In the genomic region with DNA sequence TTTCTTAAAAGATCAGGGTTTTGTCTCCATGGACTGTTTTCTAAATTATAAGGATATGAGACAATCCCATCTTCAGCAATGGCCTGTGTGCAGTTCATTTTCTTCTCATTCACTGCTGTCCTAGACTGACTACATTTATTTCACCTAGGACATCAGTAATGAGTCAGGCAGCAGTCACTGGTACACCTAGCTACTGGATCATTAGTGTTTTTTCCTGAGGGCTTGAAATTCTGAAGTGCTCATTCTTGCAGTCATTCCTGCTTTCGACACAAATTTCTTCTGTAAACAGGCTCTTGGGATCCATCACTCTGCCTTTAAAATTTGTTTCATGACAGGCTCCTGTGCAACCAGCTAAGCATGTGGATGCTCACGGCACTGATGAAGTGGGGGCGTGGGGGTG, we compare ENCODE assay signal across 1 cellular context.
TF ChIP-seq lines count a peak whose summit lies in the region.

No MANE protein-coding gene starts in this region.

TF ChIP-seq in K562, 482 proteins besides CTCF, POLR2A, EP300 and RAD21:
- TF ChIP-seq POU5F1 (IDR thresholded peaks at IDR 0.05; ENCODE audit: borderline replicate concordance, low read depth, low read length, partially characterized antibody) (no peak), DMBX1 (CRISPR knock-in tag; IDR thresholded peaks at IDR 0.05; ENCODE audit: borderline replicate concordance) (no peak), PTBP1 (IDR thresholded peaks at IDR 0.05; ENCODE audit: low read depth, low read length) (no peak), FUS (optimal IDR thresholded peaks at IDR 0.05; ENCODE audit: low read depth, low read length) (no peak), MXI1 (IDR thresholded peaks at IDR 0.05; ENCODE audit: low read depth, low read length) (no peak)
- TF ChIP-seq, protein P1, sequence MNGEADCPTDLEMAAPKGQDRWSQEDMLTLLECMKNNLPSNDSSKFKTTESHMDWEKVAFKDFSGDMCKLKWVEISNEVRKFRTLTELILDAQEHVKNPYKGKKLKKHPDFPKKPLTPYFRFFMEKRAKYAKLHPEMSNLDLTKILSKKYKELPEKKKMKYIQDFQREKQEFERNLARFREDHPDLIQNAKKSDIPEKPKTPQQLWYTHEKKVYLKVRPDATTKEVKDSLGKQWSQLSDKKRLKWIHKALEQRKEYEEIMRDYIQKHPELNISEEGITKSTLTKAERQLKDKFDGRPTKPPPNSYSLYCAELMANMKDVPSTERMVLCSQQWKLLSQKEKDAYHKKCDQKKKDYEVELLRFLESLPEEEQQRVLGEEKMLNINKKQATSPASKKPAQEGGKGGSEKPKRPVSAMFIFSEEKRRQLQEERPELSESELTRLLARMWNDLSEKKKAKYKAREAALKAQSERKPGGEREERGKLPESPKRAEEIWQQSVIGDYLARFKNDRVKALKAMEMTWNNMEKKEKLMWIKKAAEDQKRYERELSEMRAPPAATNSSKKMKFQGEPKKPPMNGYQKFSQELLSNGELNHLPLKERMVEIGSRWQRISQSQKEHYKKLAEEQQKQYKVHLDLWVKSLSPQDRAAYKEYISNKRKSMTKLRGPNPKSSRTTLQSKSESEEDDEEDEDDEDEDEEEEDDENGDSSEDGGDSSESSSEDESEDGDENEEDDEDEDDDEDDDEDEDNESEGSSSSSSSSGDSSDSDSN (IDR thresholded peaks at IDR 0.05; ENCODE audit: borderline replicate concordance in 1 of 2, low read depth in 2 of 2, low read length in 2 of 2): no peak
